16 cellular contexts compared by ENCODE assay signal in the genomic region with DNA sequence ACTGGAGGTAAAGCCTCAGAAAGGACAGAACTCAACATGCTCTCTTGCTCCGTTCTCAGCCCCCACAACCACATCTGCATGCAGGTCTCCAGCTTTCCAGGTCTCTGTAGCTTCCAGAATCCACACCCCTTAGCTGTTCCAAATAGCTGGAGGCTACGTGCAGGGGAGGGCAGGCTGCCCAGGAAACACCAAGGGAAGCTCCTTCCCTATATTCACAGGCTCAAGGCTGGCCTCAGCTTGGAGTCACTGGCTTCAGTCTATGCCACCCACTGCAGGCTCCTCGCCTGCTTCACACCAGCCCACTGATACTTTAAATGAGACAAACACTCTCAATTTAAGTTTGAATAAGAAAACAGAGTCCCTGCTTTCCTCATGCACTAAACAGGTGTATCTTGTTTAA.
"Had no signal": no experiment of that assay in that cellular context is flagged by ENCODE, and none has a peak within 500 bp of the region (broad histone marks: within the 10 kb centered on the region; RNA-seq: fewer than 3 reads in every experiment).

No MANE protein-coding gene starts in this region.

- ATAC-seq: activated CD4-positive, alpha-beta T cell treated with anti-CD3 and anti-CD28 coated beads for 36 hours; activated CD8-positive, alpha-beta T cell treated with anti-CD3 and anti-CD28 coated beads, Interleukin-2, amount 10 ng/mL, durations not matched to agents 7 days and 5 days; activated naive CD4-positive, alpha-beta T cell treated with anti-CD3 and anti-CD28 coated beads, Interleukin-2, amount 50 U/mL, for 72 hours; pancreas; T-helper 17 cell had no signal

- H3K36me3 ChIP-seq: pancreas, stomach had no signal

- H3K4me3 ChIP-seq: pancreas, stomach, testis had no signal

- H3K27me3 ChIP-seq: testis had no signal

- H3K27ac ChIP-seq: pancreas, stomach, testis had no signal

- DNase-seq: activated CD4-positive, alpha-beta T cell treated with anti-CD3 and anti-CD28 coated beads for 36 hours; activated CD8-positive, alpha-beta memory T cell treated with anti-CD3 and anti-CD28 coated beads, Interleukin-2, amount 50 U/mL, for 4 hours; activated CD8-positive, alpha-beta T cell treated with anti-CD3 and anti-CD28 coated beads, Interleukin-2, amount 10 ng/mL, durations not matched to agents 7 days and 5 days; activated gamma-delta T cell; activated T-cell treated with anti-CD3 and anti-CD28 coated beads, Interleukin-2, amount 50 U/mL, for 48 hours; cortex of kidney; effector CD8-positive, alpha-beta T cell; foreskin melanocyte; head of caudate nucleus; pancreas; stimulated activated CD4-positive, alpha-beta T cell treated with anti-CD3 and anti-CD28 coated beads, Interleukin-12 subunit alpha, Interleukin-12 subunit beta, amount 100 ng/mL, for 4 hours; stimulated activated CD4-positive, alpha-beta T cell treated with anti-CD3 and anti-CD28 coated beads, Interleukin-2, amount 100 ng/mL, for 24 hours; stomach; T-helper 17 cell; testis had no signal

- H3K4me1 ChIP-seq: testis had no signal

- H3K9me3 ChIP-seq: pancreas, stomach, testis had no signal
